In the genomic region with DNA sequence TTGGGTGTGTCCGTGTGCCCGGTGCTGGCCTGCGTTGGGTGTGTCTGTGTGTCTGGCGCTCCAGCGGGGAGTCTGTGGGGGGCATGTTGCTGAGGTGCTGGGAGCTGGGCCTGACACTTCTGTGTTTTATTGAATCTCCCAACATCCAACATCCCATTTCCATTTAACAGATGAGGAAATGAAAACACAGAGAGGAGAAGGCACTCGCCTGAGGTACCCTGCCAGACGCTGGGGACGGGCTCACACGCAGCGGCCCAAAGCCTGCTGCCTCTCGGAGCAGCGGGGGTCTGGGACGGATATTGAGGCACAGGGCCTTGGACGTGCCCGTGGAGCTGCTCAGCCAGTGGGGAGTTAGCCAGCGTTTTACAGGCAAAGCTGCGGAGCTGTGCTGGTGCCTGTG, we compare ENCODE assay signal across 22 cellular contexts.
A peak's percentile ranks its signal among the peaks of the same experiment; 100 is the strongest.
DNase-seq lines count a peak whose midpoint lies in the region; ATAC-seq and TF ChIP-seq lines count a peak whose summit lies in the region.
"Had no signal": no experiment of that assay in that cellular context is flagged by ENCODE, and none has a peak within 500 bp of the region (broad histone marks: within the 10 kb centered on the region; RNA-seq: fewer than 3 reads in every experiment).

No MANE protein-coding gene starts in this region.

- H3K27me3 ChIP-seq in GM23338 (ENCODE audit: insufficient read depth): no peaks in the 10 kb centered on the region
- H3K27me3 ChIP-seq in tibial artery: peaks cover 0 to 35% of the 10 kb centered on the region in 2 donors
- H3K27me3 ChIP-seq: adrenal gland had no signal

- no peak for ATAC-seq in left lobe of liver
- ATAC-seq in GM23338: no peak
- no peak for ATAC-seq in GM21526 (IDR thresholded peaks at IDR 0.05; ENCODE audit: low FRiP score, unreplicated experiment)
- ATAC-seq: heart right ventricle, left ventricle myocardium superior had no signal

- H3K4me3 Mint-ChIP-seq in activated naive CD4-positive, alpha-beta T cell treated with anti-CD3 and anti-CD28 coated beads, Interleukin-2, amount 10 ng/mL, durations not matched to agents 7 days and 5 days: peak overlapping the region; percentile 30
- no peak overlapping the region for H3K4me3 Mint-ChIP-seq in activated naive CD4-positive, alpha-beta T cell treated with anti-CD3 and anti-CD28 coated beads for 36 hours
- H3K4me3 Mint-ChIP-seq in GM23338: no peak overlapping the region
- H3K4me3 Mint-ChIP-seq: dendritic cell treated with granulocyte-macrophage colony-stimulating factor and Interleukin-4, amounts not matched to agents 40 ng/mL and 50 ng/mL, for 4 days had no signal

- H3K36me3 ChIP-seq in GM23338 (ENCODE audit: insufficient read depth) (no peaks in the 10 kb centered on the region; the same call in 1 of the 2 replicates), tibial artery (no peaks in the 10 kb centered on the region)
- H3K36me3 ChIP-seq: adrenal gland, breast epithelium, heart right ventricle, neutrophil had no signal

- no peak overlapping the region for H3K4me2 ChIP-seq in GM23338

- H3K9me3 ChIP-seq in tibial artery: peaks cover 0 to 39% (median 7%) of the 10 kb centered on the region in 3 donors
- H3K9me3 ChIP-seq: adrenal gland, neutrophil had no signal

- no peak for DNase-seq in activated naive CD4-positive, alpha-beta T cell treated with anti-CD3 and anti-CD28 coated beads, Interleukin-2, amount 10 ng/mL, durations not matched to agents 7 days and 5 days
- DNase-seq in activated naive CD4-positive, alpha-beta T cell treated with anti-CD3 and anti-CD28 coated beads for 36 hours: no peak
- DNase-seq in SW480 (ENCODE audit: low spot score) (peak; percentile 21), left lobe of liver (ENCODE audit: low spot score) (peak; percentile 23), GM23338 (ENCODE audit: low spot score) (no peak), tibial artery (no peak)
- DNase-seq: activated CD8-positive, alpha-beta memory T cell treated with anti-CD3 and anti-CD28 coated beads for 24 hours; DMS79; heart right ventricle; Kasumi-1; left ventricle myocardium superior; NCI-H187 treated with DMSO at 0.1 percent for 48 hours; NCI-H748 treated with DMSO at 0.1 percent for 48 hours; OCI-M1; SHP77 had no signal

- H4K20me1 ChIP-seq in GM23338 (replicated peaks; ENCODE audit: insufficient read depth): no peaks in the 10 kb centered on the region

- H3K27ac ChIP-seq in temporal lobe (ENCODE audit: low read depth, low read length) (peak overlapping the region; percentile 74), GM23338 (ENCODE audit: low read depth) (no peak overlapping the region), tibial artery (no peak overlapping the region)
- H3K27ac ChIP-seq: adrenal gland, breast epithelium, heart right ventricle, neutrophil had no signal

- H3K9me3 Mint-ChIP-seq in activated naive CD4-positive, alpha-beta T cell treated with anti-CD3 and anti-CD28 coated beads, Interleukin-2, amount 10 ng/mL, durations not matched to agents 7 days and 5 days: peaks cover 33% of the 10 kb centered on the region
- H3K9me3 Mint-ChIP-seq in activated naive CD4-positive, alpha-beta T cell treated with anti-CD3 and anti-CD28 coated beads for 36 hours: peaks cover 28% of the 10 kb centered on the region
- peaks cover 42% of the 10 kb centered on the region for H3K9me3 Mint-ChIP-seq in GM23338

- H3K79me2 ChIP-seq in GM23338 (replicated peaks; ENCODE audit: insufficient read depth): no peaks in the 10 kb centered on the region

- no peak overlapping the region for H3K4me3 ChIP-seq in GM23338
- H3K4me3 ChIP-seq in tibial artery: no peak overlapping the region
- H3K4me3 ChIP-seq: adrenal gland, breast epithelium, heart right ventricle had no signal

- H3K4me1 ChIP-seq in GM23338 (ENCODE audit: insufficient read depth) (no peaks in the 10 kb centered on the region), tibial artery (no peaks in the 10 kb centered on the region)
- H3K4me1 ChIP-seq: adrenal gland, breast epithelium, heart right ventricle had no signal

- H2AFZ ChIP-seq in GM23338: no peak overlapping the region

- H3F3A ChIP-seq in GM23338 (replicated peaks; ENCODE audit: low read depth): no peaks in the 10 kb centered on the region

- H3K27me3 Mint-ChIP-seq in activated naive CD4-positive, alpha-beta T cell treated with anti-CD3 and anti-CD28 coated beads, Interleukin-2, amount 10 ng/mL, durations not matched to agents 7 days and 5 days: peaks cover 30% of the 10 kb centered on the region
- H3K27me3 Mint-ChIP-seq in activated naive CD4-positive, alpha-beta T cell treated with anti-CD3 and anti-CD28 coated beads for 36 hours (ENCODE audit: low read depth): no peaks in the 10 kb centered on the region
- peaks cover 17% of the 10 kb centered on the region for H3K27me3 Mint-ChIP-seq in GM23338 (ENCODE audit: insufficient read depth, low read depth, poor library complexity)

- intact Hi-C loops in activated naive CD4-positive, alpha-beta T cell treated with anti-CD3 and anti-CD28 coated beads for 36 hours (cut with micrococcal nuclease): no loop called here
- intact Hi-C loops in tibial artery (cut with DNase I; ENCODE audit: low total_unique reads): no loop called here

- CTCF ChIA-PET in activated naive CD4-positive, alpha-beta T cell treated with anti-CD3 and anti-CD28 coated beads, Interleukin-2, amount 10 ng/mL, durations not matched to agents 7 days and 5 days (lab: Charles Lee): no interaction called here
- CTCF ChIA-PET in activated naive CD4-positive, alpha-beta T cell treated with anti-CD3 and anti-CD28 coated beads for 36 hours (lab: Charles Lee): interaction anchor here (0.6 to 0.7 kb wide), 2 partner anchors 116 to 276 kb away, joined by 3 read pairs; no protein-coding TSS in a partner anchor

- H3K36me3 Mint-ChIP-seq in activated naive CD4-positive, alpha-beta T cell treated with anti-CD3 and anti-CD28 coated beads, Interleukin-2, amount 10 ng/mL, durations not matched to agents 7 days and 5 days: peaks cover 34% of the 10 kb centered on the region
- peaks cover 8% of the 10 kb centered on the region for H3K36me3 Mint-ChIP-seq in activated naive CD4-positive, alpha-beta T cell treated with anti-CD3 and anti-CD28 coated beads for 36 hours (ENCODE audit: low read depth)
- H3K36me3 Mint-ChIP-seq in GM23338 (ENCODE audit: low read depth): peaks cover 50% of the 10 kb centered on the region

- no peak for TF ChIP-seq CTCF in GM23338 (conservative IDR thresholded peaks at IDR 0.05; ENCODE audit: low read depth in 2 of 2)
- TF ChIP-seq CTCF in tibial artery (IDR thresholded peaks at IDR 0.05): no peak

- no peaks in the 10 kb centered on the region for H3K9me2 ChIP-seq in GM23338 (ENCODE audit: insufficient read depth)

- peaks cover 48% of the 10 kb centered on the region for H3K4me1 Mint-ChIP-seq in activated naive CD4-positive, alpha-beta T cell treated with anti-CD3 and anti-CD28 coated beads, Interleukin-2, amount 10 ng/mL, durations not matched to agents 7 days and 5 days
- peaks cover 30% of the 10 kb centered on the region for H3K4me1 Mint-ChIP-seq in activated naive CD4-positive, alpha-beta T cell treated with anti-CD3 and anti-CD28 coated beads for 36 hours (ENCODE audit: low read depth)
- no peaks in the 10 kb centered on the region for H3K4me1 Mint-ChIP-seq in GM23338

- H3K27ac Mint-ChIP-seq in activated naive CD4-positive, alpha-beta T cell treated with anti-CD3 and anti-CD28 coated beads, Interleukin-2, amount 10 ng/mL, durations not matched to agents 7 days and 5 days: peak overlapping the region; percentile 96
- H3K27ac Mint-ChIP-seq in activated naive CD4-positive, alpha-beta T cell treated with anti-CD3 and anti-CD28 coated beads for 36 hours: no peak overlapping the region
- H3K27ac Mint-ChIP-seq in GM23338: no peak overlapping the region
- H3K27ac Mint-ChIP-seq: activated T-cell treated with anti-CD3 and anti-CD28 coated beads, Interleukin-2, amount 50 U/mL, for 72 hours; dendritic cell treated with granulocyte-macrophage colony-stimulating factor and Interleukin-4, amounts not matched to agents 40 ng/mL and 50 ng/mL, for 4 days had no signal

TF ChIP-seq in GM23338, 12 proteins besides CTCF, POLR2A, EP300 and RAD21 (continues in another document):
- TF ChIP-seq ZNF331 (CRISPR knock-in tag; IDR thresholded peaks at IDR 0.05; ENCODE audit: low read depth): no peak
- no peak for TF ChIP-seq ZNF114 (CRISPR knock-in tag; IDR thresholded peaks at IDR 0.05)
- no peak for TF ChIP-seq JUNB (IDR thresholded peaks at IDR 0.05; ENCODE audit: unreplicated experiment)

Comparison
In these comparisons a context has a peak if more than half of its experiments do, and no peak if none do; other contexts are left out.
1. DNase-seq: peak in SW480 (single experiment) and left lobe of liver (single experiment); none in activated naive CD4-positive, alpha-beta T cell treated with anti-CD3 and anti-CD28 coated beads, Interleukin-2, amount 10 ng/mL, durations not matched to agents 7 days and 5 days (single experiment), activated naive CD4-positive, alpha-beta T cell treated with anti-CD3 and anti-CD28 coated beads for 36 hours (single experiment), GM23338 (single experiment) and tibial artery (0 of 2).